Comparison of ENCODE assay signal across 1 cellular context in the genomic region with DNA sequence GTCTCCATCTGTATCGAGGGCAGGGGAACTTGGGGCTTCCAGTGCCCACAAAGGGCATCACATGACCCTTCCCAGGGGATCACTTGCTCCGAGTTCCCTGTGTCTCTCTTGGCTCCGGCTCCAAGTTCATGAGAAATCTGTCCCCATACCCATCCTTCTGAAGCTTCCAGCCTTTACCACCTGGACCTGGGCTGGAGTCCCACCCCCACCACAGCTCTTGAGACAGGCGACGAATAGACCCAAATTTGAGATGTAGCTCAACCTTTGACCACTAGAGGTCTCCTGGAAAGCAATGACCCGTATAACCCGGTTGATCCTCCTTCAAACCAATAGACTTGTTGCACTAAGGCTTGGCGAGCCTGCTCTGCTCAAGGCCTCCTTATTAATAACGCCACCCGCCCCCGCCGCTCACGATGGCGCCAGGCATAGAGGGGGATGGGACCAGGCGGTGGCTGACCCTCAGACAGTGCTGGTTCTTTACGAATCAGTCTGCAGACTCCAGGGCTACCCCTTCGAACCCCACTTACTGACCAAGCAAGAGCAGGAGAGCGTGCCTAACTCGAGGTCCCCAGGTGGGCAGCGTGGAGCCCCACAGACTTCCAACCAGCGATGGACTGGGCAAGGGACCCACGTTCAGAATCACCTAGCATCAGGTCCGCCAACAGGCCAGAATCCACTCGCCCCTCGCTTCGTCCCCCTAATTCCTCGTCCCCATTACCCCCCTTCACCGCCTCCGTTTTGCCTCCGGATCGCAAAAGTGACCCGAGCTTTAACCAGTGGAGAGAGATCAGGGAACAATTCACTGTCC.
A peak's percentile ranks its signal among the peaks of the same experiment; 100 is the strongest.
TF ChIP-seq lines count a peak whose summit lies in the region.

No MANE protein-coding gene starts in this region.

TF ChIP-seq in K562, 482 proteins besides CTCF, POLR2A, EP300 and RAD21 (continued from another document and continues in another):
- TF ChIP-seq RBBP5 (IDR thresholded peaks at IDR 0.05; ENCODE audit: borderline replicate concordance, insufficient read depth, low read length, poor library complexity, severe bottlenecking) (no peak), FOS (IDR thresholded peaks at IDR 0.05; ENCODE audit: extremely low read depth, insufficient read length) (no peak), ETV5 (CRISPR knock-in tag; IDR thresholded peaks at IDR 0.05; ENCODE audit: low read depth) (no peak), SMAD2 (IDR thresholded peaks at IDR 0.05; ENCODE audit: low read depth, low read length) (no peak), NFYB (IDR thresholded peaks at IDR 0.05; ENCODE audit: extremely low read depth, insufficient read length) (no peak), KDM2B (CRISPR knock-in tag; IDR thresholded peaks at IDR 0.05) (no peak), BACH1 (tag; IDR thresholded peaks at IDR 0.05) (no peak), KHSRP (IDR thresholded peaks at IDR 0.05) (no peak), ZNF778 (CRISPR knock-in tag; IDR thresholded peaks at IDR 0.05) (no peak), ELF2 (CRISPR knock-in tag; IDR thresholded peaks at IDR 0.05) (no peak), GABPB2 (CRISPR knock-in tag; conservative IDR thresholded peaks at IDR 0.05) (no peak), MYBL2 (IDR thresholded peaks at IDR 0.05; ENCODE audit: low read depth) (no peak), MYBL2 (CRISPR knock-in tag; IDR thresholded peaks at IDR 0.05; ENCODE audit: borderline replicate concordance) (no peak), ZNF121 (CRISPR knock-in tag; conservative IDR thresholded peaks at IDR 0.05) (no peak), PRPF4 (IDR thresholded peaks at IDR 0.05; ENCODE audit: insufficient read depth, low read depth, low read length, poor library complexity, severe bottlenecking) (no peak), EZH2 (IDR thresholded peaks at IDR 0.05; ENCODE audit: borderline replicate concordance, low read depth, low read length) (no peak), MECOM (CRISPR knock-in tag; IDR thresholded peaks at IDR 0.05) (no peak), NFIX (CRISPR knock-in tag; IDR thresholded peaks at IDR 0.05; ENCODE audit: low read depth) (no peak), TAF9B (IDR thresholded peaks at IDR 0.05; ENCODE audit: partially characterized antibody) (no peak), XRCC5 (IDR thresholded peaks at IDR 0.05; ENCODE audit: low read depth, low read length) (0 out of 2 replicates have a peak, but pooled peaks have one; percentile 48), ZNF384 (IDR thresholded peaks at IDR 0.05; ENCODE audit: low read depth, low read length) (no peak), RCOR1 (IDR thresholded peaks at IDR 0.05; ENCODE audit: borderline replicate concordance in 1 of 2, low read depth in 2 of 2, low read length in 2 of 2) (no peak)
- TF ChIP-seq, protein P1, sequence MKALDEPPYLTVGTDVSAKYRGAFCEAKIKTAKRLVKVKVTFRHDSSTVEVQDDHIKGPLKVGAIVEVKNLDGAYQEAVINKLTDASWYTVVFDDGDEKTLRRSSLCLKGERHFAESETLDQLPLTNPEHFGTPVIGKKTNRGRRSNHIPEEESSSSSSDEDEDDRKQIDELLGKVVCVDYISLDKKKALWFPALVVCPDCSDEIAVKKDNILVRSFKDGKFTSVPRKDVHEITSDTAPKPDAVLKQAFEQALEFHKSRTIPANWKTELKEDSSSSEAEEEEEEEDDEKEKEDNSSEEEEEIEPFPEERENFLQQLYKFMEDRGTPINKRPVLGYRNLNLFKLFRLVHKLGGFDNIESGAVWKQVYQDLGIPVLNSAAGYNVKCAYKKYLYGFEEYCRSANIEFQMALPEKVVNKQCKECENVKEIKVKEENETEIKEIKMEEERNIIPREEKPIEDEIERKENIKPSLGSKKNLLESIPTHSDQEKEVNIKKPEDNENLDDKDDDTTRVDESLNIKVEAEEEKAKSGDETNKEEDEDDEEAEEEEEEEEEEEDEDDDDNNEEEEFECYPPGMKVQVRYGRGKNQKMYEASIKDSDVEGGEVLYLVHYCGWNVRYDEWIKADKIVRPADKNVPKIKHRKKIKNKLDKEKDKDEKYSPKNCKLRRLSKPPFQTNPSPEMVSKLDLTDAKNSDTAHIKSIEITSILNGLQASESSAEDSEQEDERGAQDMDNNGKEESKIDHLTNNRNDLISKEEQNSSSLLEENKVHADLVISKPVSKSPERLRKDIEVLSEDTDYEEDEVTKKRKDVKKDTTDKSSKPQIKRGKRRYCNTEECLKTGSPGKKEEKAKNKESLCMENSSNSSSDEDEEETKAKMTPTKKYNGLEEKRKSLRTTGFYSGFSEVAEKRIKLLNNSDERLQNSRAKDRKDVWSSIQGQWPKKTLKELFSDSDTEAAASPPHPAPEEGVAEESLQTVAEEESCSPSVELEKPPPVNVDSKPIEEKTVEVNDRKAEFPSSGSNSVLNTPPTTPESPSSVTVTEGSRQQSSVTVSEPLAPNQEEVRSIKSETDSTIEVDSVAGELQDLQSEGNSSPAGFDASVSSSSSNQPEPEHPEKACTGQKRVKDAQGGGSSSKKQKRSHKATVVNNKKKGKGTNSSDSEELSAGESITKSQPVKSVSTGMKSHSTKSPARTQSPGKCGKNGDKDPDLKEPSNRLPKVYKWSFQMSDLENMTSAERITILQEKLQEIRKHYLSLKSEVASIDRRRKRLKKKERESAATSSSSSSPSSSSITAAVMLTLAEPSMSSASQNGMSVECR (CRISPR knock-in tag; IDR thresholded peaks at IDR 0.05) = no peak
- TF ChIP-seq, protein P2, sequence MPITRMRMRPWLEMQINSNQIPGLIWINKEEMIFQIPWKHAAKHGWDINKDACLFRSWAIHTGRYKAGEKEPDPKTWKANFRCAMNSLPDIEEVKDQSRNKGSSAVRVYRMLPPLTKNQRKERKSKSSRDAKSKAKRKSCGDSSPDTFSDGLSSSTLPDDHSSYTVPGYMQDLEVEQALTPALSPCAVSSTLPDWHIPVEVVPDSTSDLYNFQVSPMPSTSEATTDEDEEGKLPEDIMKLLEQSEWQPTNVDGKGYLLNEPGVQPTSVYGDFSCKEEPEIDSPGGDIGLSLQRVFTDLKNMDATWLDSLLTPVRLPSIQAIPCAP (CRISPR knock-in tag; IDR thresholded peaks at IDR 0.05; ENCODE audit: borderline replicate concordance) = no peak
- TF ChIP-seq, protein P3, sequence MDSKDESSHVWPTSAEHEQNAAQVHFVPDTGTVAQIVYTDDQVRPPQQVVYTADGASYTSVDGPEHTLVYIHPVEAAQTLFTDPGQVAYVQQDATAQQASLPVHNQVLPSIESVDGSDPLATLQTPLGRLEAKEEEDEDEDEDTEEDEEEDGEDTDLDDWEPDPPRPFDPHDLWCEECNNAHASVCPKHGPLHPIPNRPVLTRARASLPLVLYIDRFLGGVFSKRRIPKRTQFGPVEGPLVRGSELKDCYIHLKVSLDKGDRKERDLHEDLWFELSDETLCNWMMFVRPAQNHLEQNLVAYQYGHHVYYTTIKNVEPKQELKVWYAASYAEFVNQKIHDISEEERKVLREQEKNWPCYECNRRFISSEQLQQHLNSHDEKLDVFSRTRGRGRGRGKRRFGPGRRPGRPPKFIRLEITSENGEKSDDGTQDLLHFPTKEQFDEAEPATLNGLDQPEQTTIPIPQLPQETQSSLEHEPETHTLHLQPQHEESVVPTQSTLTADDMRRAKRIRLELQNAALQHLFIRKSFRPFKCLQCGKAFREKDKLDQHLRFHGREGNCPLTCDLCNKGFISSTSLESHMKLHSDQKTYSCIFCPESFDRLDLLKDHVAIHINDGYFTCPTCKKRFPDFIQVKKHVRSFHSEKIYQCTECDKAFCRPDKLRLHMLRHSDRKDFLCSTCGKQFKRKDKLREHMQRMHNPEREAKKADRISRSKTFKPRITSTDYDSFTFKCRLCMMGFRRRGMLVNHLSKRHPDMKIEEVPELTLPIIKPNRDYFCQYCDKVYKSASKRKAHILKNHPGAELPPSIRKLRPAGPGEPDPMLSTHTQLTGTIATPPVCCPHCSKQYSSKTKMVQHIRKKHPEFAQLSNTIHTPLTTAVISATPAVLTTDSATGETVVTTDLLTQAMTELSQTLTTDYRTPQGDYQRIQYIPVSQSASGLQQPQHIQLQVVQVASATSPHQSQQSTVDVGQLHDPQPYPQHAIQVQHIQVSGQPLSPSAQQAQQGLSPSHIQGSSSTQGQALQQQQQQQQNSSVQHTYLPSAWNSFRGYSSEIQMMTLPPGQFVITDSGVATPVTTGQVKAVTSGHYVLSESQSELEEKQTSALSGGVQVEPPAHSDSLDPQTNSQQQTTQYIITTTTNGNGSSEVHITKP (IDR thresholded peaks at IDR 0.05; ENCODE audit: partially characterized antibody) = peak; percentile 94
- TF ChIP-seq, protein P4, sequence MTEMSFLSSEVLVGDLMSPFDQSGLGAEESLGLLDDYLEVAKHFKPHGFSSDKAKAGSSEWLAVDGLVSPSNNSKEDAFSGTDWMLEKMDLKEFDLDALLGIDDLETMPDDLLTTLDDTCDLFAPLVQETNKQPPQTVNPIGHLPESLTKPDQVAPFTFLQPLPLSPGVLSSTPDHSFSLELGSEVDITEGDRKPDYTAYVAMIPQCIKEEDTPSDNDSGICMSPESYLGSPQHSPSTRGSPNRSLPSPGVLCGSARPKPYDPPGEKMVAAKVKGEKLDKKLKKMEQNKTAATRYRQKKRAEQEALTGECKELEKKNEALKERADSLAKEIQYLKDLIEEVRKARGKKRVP (CRISPR knock-in tag; IDR thresholded peaks at IDR 0.05) = no peak
- TF ChIP-seq, protein P5, sequence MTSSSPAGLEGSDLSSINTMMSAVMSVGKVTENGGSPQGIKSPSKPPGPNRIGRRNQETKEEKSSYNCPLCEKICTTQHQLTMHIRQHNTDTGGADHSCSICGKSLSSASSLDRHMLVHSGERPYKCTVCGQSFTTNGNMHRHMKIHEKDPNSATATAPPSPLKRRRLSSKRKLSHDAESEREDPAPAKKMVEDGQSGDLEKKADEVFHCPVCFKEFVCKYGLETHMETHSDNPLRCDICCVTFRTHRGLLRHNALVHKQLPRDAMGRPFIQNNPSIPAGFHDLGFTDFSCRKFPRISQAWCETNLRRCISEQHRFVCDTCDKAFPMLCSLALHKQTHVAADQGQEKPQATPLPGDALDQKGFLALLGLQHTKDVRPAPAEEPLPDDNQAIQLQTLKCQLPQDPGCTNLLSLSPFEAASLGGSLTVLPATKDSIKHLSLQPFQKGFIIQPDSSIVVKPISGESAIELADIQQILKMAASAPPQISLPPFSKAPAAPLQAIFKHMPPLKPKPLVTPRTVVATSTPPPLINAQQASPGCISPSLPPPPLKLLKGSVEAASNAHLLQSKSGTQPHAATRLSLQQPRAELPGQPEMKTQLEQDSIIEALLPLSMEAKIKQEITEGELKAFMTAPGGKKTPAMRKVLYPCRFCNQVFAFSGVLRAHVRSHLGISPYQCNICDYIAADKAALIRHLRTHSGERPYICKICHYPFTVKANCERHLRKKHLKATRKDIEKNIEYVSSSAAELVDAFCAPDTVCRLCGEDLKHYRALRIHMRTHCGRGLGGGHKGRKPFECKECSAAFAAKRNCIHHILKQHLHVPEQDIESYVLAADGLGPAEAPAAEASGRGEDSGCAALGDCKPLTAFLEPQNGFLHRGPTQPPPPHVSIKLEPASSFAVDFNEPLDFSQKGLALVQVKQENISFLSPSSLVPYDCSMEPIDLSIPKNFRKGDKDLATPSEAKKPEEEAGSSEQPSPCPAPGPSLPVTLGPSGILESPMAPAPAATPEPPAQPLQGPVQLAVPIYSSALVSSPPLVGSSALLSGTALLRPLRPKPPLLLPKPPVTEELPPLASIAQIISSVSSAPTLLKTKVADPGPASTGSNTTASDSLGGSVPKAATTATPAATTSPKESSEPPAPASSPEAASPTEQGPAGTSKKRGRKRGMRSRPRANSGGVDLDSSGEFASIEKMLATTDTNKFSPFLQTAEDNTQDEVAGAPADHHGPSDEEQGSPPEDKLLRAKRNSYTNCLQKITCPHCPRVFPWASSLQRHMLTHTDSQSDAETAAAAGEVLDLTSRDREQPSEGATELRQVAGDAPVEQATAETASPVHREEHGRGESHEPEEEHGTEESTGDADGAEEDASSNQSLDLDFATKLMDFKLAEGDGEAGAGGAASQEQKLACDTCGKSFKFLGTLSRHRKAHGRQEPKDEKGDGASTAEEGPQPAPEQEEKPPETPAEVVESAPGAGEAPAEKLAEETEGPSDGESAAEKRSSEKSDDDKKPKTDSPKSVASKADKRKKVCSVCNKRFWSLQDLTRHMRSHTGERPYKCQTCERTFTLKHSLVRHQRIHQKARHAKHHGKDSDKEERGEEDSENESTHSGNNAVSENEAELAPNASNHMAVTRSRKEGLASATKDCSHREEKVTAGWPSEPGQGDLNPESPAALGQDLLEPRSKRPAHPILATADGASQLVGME (CRISPR knock-in tag; IDR thresholded peaks at IDR 0.05) = no peak
- TF ChIP-seq, protein P6, sequence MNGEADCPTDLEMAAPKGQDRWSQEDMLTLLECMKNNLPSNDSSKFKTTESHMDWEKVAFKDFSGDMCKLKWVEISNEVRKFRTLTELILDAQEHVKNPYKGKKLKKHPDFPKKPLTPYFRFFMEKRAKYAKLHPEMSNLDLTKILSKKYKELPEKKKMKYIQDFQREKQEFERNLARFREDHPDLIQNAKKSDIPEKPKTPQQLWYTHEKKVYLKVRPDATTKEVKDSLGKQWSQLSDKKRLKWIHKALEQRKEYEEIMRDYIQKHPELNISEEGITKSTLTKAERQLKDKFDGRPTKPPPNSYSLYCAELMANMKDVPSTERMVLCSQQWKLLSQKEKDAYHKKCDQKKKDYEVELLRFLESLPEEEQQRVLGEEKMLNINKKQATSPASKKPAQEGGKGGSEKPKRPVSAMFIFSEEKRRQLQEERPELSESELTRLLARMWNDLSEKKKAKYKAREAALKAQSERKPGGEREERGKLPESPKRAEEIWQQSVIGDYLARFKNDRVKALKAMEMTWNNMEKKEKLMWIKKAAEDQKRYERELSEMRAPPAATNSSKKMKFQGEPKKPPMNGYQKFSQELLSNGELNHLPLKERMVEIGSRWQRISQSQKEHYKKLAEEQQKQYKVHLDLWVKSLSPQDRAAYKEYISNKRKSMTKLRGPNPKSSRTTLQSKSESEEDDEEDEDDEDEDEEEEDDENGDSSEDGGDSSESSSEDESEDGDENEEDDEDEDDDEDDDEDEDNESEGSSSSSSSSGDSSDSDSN (IDR thresholded peaks at IDR 0.05; ENCODE audit: borderline replicate concordance in 1 of 2, low read depth in 2 of 2, low read length in 2 of 2) = no peak
- TF ChIP-seq, protein P7, sequence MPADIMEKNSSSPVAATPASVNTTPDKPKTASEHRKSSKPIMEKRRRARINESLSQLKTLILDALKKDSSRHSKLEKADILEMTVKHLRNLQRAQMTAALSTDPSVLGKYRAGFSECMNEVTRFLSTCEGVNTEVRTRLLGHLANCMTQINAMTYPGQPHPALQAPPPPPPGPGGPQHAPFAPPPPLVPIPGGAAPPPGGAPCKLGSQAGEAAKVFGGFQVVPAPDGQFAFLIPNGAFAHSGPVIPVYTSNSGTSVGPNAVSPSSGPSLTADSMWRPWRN (IDR thresholded peaks at IDR 0.05; ENCODE audit: low read depth) = no peak
- TF ChIP-seq, protein P8, sequence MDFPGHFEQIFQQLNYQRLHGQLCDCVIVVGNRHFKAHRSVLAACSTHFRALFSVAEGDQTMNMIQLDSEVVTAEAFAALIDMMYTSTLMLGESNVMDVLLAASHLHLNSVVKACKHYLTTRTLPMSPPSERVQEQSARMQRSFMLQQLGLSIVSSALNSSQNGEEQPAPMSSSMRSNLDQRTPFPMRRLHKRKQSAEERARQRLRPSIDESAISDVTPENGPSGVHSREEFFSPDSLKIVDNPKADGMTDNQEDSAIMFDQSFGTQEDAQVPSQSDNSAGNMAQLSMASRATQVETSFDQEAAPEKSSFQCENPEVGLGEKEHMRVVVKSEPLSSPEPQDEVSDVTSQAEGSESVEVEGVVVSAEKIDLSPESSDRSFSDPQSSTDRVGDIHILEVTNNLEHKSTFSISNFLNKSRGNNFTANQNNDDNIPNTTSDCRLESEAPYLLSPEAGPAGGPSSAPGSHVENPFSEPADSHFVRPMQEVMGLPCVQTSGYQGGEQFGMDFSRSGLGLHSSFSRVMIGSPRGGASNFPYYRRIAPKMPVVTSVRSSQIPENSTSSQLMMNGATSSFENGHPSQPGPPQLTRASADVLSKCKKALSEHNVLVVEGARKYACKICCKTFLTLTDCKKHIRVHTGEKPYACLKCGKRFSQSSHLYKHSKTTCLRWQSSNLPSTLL (IDR thresholded peaks at IDR 0.05) = no peak
- TF ChIP-seq, protein P9, sequence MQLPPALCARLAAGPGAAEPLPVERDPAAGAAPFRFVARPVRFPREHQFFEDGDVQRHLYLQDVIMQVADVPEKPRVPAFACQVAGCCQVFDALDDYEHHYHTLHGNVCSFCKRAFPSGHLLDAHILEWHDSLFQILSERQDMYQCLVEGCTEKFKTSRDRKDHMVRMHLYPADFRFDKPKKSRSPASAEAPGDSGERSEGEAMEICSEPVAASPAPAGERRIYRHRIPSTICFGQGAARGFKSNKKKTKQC (CRISPR knock-in tag; IDR thresholded peaks at IDR 0.05) = no peak
